In genomic region chrX:53421772-53422090, GRCh38 we compare ENCODE assay signal across 8 cellular contexts. TPM values are rescaled to one million over a fixed set of nuclear protein-coding genes. Genes with fewer than 3 reads are reported as not detected.
A peak's percentile ranks its signal among the peaks of the same experiment; 100 is the strongest.
DNase-seq lines count a peak whose midpoint lies in the region; ATAC-seq and TF ChIP-seq lines count a peak whose summit lies in the region.

No MANE protein-coding gene starts in this region.

- H3K4me2 ChIP-seq in hepatocyte: peak overlapping the region; percentile 89

- peaks cover 21% of the 10 kb centered on the region for H3K36me3 Mint-ChIP-seq in activated CD4-positive, alpha-beta memory T cell treated with anti-CD3 and anti-CD28 coated beads, Interleukin-2, amount 10 ng/mL, durations not matched to agents 7 days and 5 days (ENCODE audit: low read depth)
- peaks cover 54% of the 10 kb centered on the region for H3K36me3 Mint-ChIP-seq in stimulated activated effector memory CD8-positive, alpha-beta T cell treated with anti-CD3 and anti-CD28 coated beads, Interleukin-12 subunit alpha, Interleukin-12 subunit beta, amount 100 ng/mL, for 72 hours

- peak overlapping the region; percentile 93 for H3K27ac ChIP-seq in left ventricle myocardium inferior (replicated peaks)
- peak overlapping the region; percentile 94 for H3K27ac ChIP-seq in hepatocyte

- H3K27me3 Mint-ChIP-seq in activated CD4-positive, alpha-beta memory T cell treated with anti-CD3 and anti-CD28 coated beads, Interleukin-2, amount 10 ng/mL, durations not matched to agents 7 days and 5 days: no peaks in the 10 kb centered on the region

- CTCF ChIA-PET in activated CD4-positive, alpha-beta memory T cell treated with anti-CD3 and anti-CD28 coated beads, Interleukin-2, amount 10 ng/mL, durations not matched to agents 7 days and 5 days (lab: Charles Lee): interaction anchor here (1.1 to 5.1 kb wide), 3 partner anchors 14 to 108 kb away, joined by 4 to 29 read pairs (median 22); partner anchors contain the start of gene HSD17B10

- no peaks in the 10 kb centered on the region for H3K9me2 ChIP-seq in hepatocyte (replicated peaks; ENCODE audit: insufficient read depth)

- H3K36me3 ChIP-seq in left ventricle myocardium inferior (no peaks in the 10 kb centered on the region), hepatocyte (replicated peaks; ENCODE audit: insufficient read depth, low read depth) (no peaks in the 10 kb centered on the region)

- TF ChIP-seq CTCF in left ventricle myocardium inferior (IDR thresholded peaks at IDR 0.05; ENCODE audit: borderline replicate concordance) (no peak), hepatocyte (IDR thresholded peaks at IDR 0.05; ENCODE audit: poor library complexity) (no peak)

- no peaks in the 10 kb centered on the region for H3K9me3 Mint-ChIP-seq in activated CD4-positive, alpha-beta memory T cell treated with anti-CD3 and anti-CD28 coated beads, Interleukin-2, amount 10 ng/mL, durations not matched to agents 7 days and 5 days
- no peaks in the 10 kb centered on the region for H3K9me3 Mint-ChIP-seq in stimulated activated effector memory CD8-positive, alpha-beta T cell treated with anti-CD3 and anti-CD28 coated beads, Interleukin-12 subunit alpha, Interleukin-12 subunit beta, amount 100 ng/mL, for 72 hours

- WGBS in hepatocyte (ENCODE audit: low lambda C conversion rate, missing lambda C conversion rate): 54% methylated on average over 15 of the region's 15 CpGs

- H3K27me3 ChIP-seq in left ventricle myocardium inferior (ENCODE audit: low read depth) (no peaks in the 10 kb centered on the region), hepatocyte (no peaks in the 10 kb centered on the region)

- peak overlapping the region; percentile 74 for H2AFZ ChIP-seq in hepatocyte

- DNase-seq in left ventricle myocardium inferior: no peak
- no peak for DNase-seq in Right ventricle myocardium superior
- no peak for DNase-seq in activated CD4-positive, alpha-beta memory T cell treated with anti-CD3 and anti-CD28 coated beads, Interleukin-2, amount 10 ng/mL, durations not matched to agents 7 days and 5 days
- DNase-seq in hepatocyte (ENCODE audit: low spot score): no peak
- no peak for DNase-seq in stimulated activated effector memory CD8-positive, alpha-beta T cell treated with anti-CD3 and anti-CD28 coated beads, Interleukin-12 subunit alpha, Interleukin-12 subunit beta, amount 100 ng/mL, for 72 hours (ENCODE audit: low spot score in 2 of 2)
- DNase-seq in KG1 (lab: John Stamatoyannopoulos, UW): no peak
- DNase-seq in AG08396 (ENCODE audit: low spot score): no peak

- H3K4me1 ChIP-seq in left ventricle myocardium inferior (peaks cover 24% of the 10 kb centered on the region), hepatocyte (ENCODE audit: insufficient read depth) (peaks cover 5% of the 10 kb centered on the region)

- peaks cover 34% of the 10 kb centered on the region for H3K4me1 Mint-ChIP-seq in activated CD4-positive, alpha-beta memory T cell treated with anti-CD3 and anti-CD28 coated beads, Interleukin-2, amount 10 ng/mL, durations not matched to agents 7 days and 5 days
- peaks cover 7% of the 10 kb centered on the region for H3K4me1 Mint-ChIP-seq in stimulated activated effector memory CD8-positive, alpha-beta T cell treated with anti-CD3 and anti-CD28 coated beads, Interleukin-12 subunit alpha, Interleukin-12 subunit beta, amount 100 ng/mL, for 72 hours

- H3K4me3 ChIP-seq in left ventricle myocardium inferior (peak overlapping the region; percentile 76), hepatocyte (peak overlapping the region; percentile 98)

- ATAC-seq in Right ventricle myocardium superior (ENCODE audit: poor library complexity) (no peak), HG03196 (IDR thresholded peaks at IDR 0.05; ENCODE audit: unreplicated experiment) (peak; percentile 21)
- ATAC-seq in stimulated activated effector memory CD8-positive, alpha-beta T cell treated with anti-CD3 and anti-CD28 coated beads, Interleukin-12 subunit alpha, Interleukin-12 subunit beta, amount 100 ng/mL, for 72 hours: peak; percentile 41

- peaks cover 44% of the 10 kb centered on the region for H3K79me2 ChIP-seq in hepatocyte

- POLR2A ChIA-PET in activated CD4-positive, alpha-beta memory T cell treated with anti-CD3 and anti-CD28 coated beads, Interleukin-2, amount 10 ng/mL, durations not matched to agents 7 days and 5 days (lab: Charles Lee): interaction anchor here (0.9 to 3.3 kb wide), 12 partner anchors 9 to 1218 kb away, joined by 3 to 56 read pairs (median 8); partner anchors contain the start of genes HSD17B10, HUWE1 and KDM5C

- H3K27ac Mint-ChIP-seq in activated CD4-positive, alpha-beta memory T cell treated with anti-CD3 and anti-CD28 coated beads, Interleukin-2, amount 10 ng/mL, durations not matched to agents 7 days and 5 days: peak overlapping the region; percentile 93
- peak overlapping the region; percentile 94 for H3K27ac Mint-ChIP-seq in stimulated activated effector memory CD8-positive, alpha-beta T cell treated with anti-CD3 and anti-CD28 coated beads, Interleukin-12 subunit alpha, Interleukin-12 subunit beta, amount 100 ng/mL, for 72 hours

- peak overlapping the region; percentile 93 for H3K4me3 Mint-ChIP-seq in activated CD4-positive, alpha-beta memory T cell treated with anti-CD3 and anti-CD28 coated beads, Interleukin-2, amount 10 ng/mL, durations not matched to agents 7 days and 5 days
- peak overlapping the region; percentile 88 for H3K4me3 Mint-ChIP-seq in stimulated activated effector memory CD8-positive, alpha-beta T cell treated with anti-CD3 and anti-CD28 coated beads, Interleukin-12 subunit alpha, Interleukin-12 subunit beta, amount 100 ng/mL, for 72 hours

- no peaks in the 10 kb centered on the region for H3K9me3 ChIP-seq in left ventricle myocardium inferior (replicated peaks)
- no peaks in the 10 kb centered on the region for H3K9me3 ChIP-seq in hepatocyte (ENCODE audit: low read depth)

- intact Hi-C loops in left ventricle myocardium inferior (cut with micrococcal nuclease): no loop called here
- intact Hi-C loops in Right ventricle myocardium superior (cut with DNase I): no loop called here

- peaks cover 12% of the 10 kb centered on the region for H4K20me1 ChIP-seq in hepatocyte (ENCODE audit: insufficient read depth, poor library complexity, severe bottlenecking)

RNA-seq across cellular contexts. Expression of gene SMC1A, which starts 0.7 kb away (rescaled TPM):
- total RNA-seq in left ventricle myocardium inferior (35.9 TPM), Right ventricle myocardium superior (36.6 TPM), hepatocyte (14.0 and 15.3 TPM in 2 replicates)
- total RNA-seq in activated CD4-positive, alpha-beta memory T cell treated with anti-CD3 and anti-CD28 coated beads, Interleukin-2, amount 10 ng/mL, durations not matched to agents 7 days and 5 days: 100 to 1,000 TPM; 130 to 132 TPM
- 17.3 and 24.7 TPM in 2 replicates for polyA plus RNA-seq in hepatocyte

RNA-seq across cellular contexts. Expression of gene RIBC1, which starts 0.9 kb away (rescaled TPM):
- 0.49 TPM for total RNA-seq in left ventricle myocardium inferior
- 0.38 TPM for total RNA-seq in Right ventricle myocardium superior
- total RNA-seq in activated CD4-positive, alpha-beta memory T cell treated with anti-CD3 and anti-CD28 coated beads, Interleukin-2, amount 10 ng/mL, durations not matched to agents 7 days and 5 days: 1 to 10 TPM; 1.1 to 1.3 TPM
- 0.24 and 1.1 TPM in 2 replicates for total RNA-seq in hepatocyte
- 0.86 and 1.2 TPM in 2 replicates for polyA plus RNA-seq in hepatocyte

RNA-seq across cellular contexts. Expression of gene HSD17B10, which starts 12.4 kb away (rescaled TPM):
- total RNA-seq in left ventricle myocardium inferior: 109 TPM
- 113 TPM for total RNA-seq in Right ventricle myocardium superior
- total RNA-seq in activated CD4-positive, alpha-beta memory T cell treated with anti-CD3 and anti-CD28 coated beads, Interleukin-2, amount 10 ng/mL, durations not matched to agents 7 days and 5 days: 10 to 100 TPM; 73.2 to 74.0 TPM
- total RNA-seq in hepatocyte: 66.1 and 70.8 TPM in 2 replicates
- polyA plus RNA-seq in hepatocyte: 95.9 and 98.0 TPM in 2 replicates
